In genomic region chr3:148042663-148043445, GRCh38 we compare ENCODE assay signal across 21 cellular contexts.
A peak's percentile ranks its signal among the peaks of the same experiment; 100 is the strongest.
DNase-seq lines count a peak whose midpoint lies in the region; ATAC-seq and TF ChIP-seq lines count a peak whose summit lies in the region.
"Had no signal": no experiment of that assay in that cellular context is flagged by ENCODE, and none has a peak within 500 bp of the region (broad histone marks: within the 10 kb centered on the region; RNA-seq: fewer than 3 reads in every experiment).

No MANE protein-coding gene starts in this region.

- H3K4me3 ChIP-seq in choroid plexus epithelial cell (ENCODE audit: low read depth, low read length) (no peak overlapping the region), skeletal muscle satellite cell (ENCODE audit: low read length) (no peak overlapping the region)
- H3K4me3 ChIP-seq: cardiac muscle cell, upper lobe of right lung had no signal

- H3K4me1 ChIP-seq in skeletal muscle satellite cell (ENCODE audit: control insufficient read depth, insufficient read depth, low read length) = peaks cover 21% of the 10 kb centered on the region
- H3K4me1 ChIP-seq: foreskin keratinocyte, upper lobe of right lung had no signal

- ATAC-seq in left lobe of liver = no peak
- ATAC-seq: CD8-positive, alpha-beta T cell; foreskin keratinocyte; stimulated activated naive CD8-positive, alpha-beta T cell treated with anti-CD3 and anti-CD28 coated beads, Interleukin-15, Interleukin-2, amounts not matched to agents 100 U/mL and 50 U/mL, for 24 hours; T-cell; upper lobe of right lung had no signal

- DNase-seq in NCI-H524 (lab: John Stamatoyannopoulos, UW) (peak; percentile 1 to 7), NCI-H524 treated with DMSO at 0.1 percent for 48 hours (lab: John Stamatoyannopoulos, UW) (no peak), NCI-H2081 treated with DMSO at 0.1 percent for 48 hours (lab: John Stamatoyannopoulos, UW) (peak; percentile 24), choroid plexus epithelial cell (ENCODE audit: low read depth) (peak; percentile 72), CD1c-positive myeloid dendritic cell (ENCODE audit: extremely low spot score) (no peak), left lobe of liver (ENCODE audit: low spot score) (no peak), putamen (ENCODE audit: low spot score) (no peak)
- DNase-seq: activated CD4-positive, alpha-beta memory T cell treated with anti-CD3 and anti-CD28 coated beads for 36 hours; activated naive CD4-positive, alpha-beta T cell treated with anti-CD3 and anti-CD28 coated beads, Interleukin-2, amount 50 U/mL, for 16 hours; activated T-cell treated with anti-CD3 and anti-CD28 coated beads, Interleukin-2, amount 50 U/mL, for 1 hour; CD8-positive, alpha-beta T cell; DMS79 treated with DMSO at 0.1 percent for 48 hours; foreskin keratinocyte; NCI-H1930; NCI-H526 treated with DMSO at 0.1 percent for 48 hours; RPMI8226; stimulated activated naive CD8-positive, alpha-beta T cell treated with anti-CD3 and anti-CD28 coated beads, Interleukin-15, Interleukin-2, amounts not matched to agents 100 U/mL and 50 U/mL, for 24 hours; T-cell; upper lobe of right lung had no signal

- H3K4me2 ChIP-seq in skeletal muscle satellite cell (ENCODE audit: low read length) = peak overlapping the region; percentile 58

- TF ChIP-seq CTCF in choroid plexus epithelial cell (conservative IDR thresholded peaks at IDR 0.05; ENCODE audit: low read depth, low read length) = no peak

- no peaks in the 10 kb centered on the region for H3K36me3 ChIP-seq in skeletal muscle satellite cell (ENCODE audit: insufficient read depth, low read length)
- H3K36me3 ChIP-seq: cardiac muscle cell, upper lobe of right lung had no signal

- no peaks in the 10 kb centered on the region for H3K27me3 ChIP-seq in skeletal muscle satellite cell (ENCODE audit: control insufficient read depth, insufficient read depth, low read length)
- H3K27me3 ChIP-seq: cardiac muscle cell, foreskin keratinocyte, upper lobe of right lung had no signal

- H3K9ac ChIP-seq in skeletal muscle satellite cell (ENCODE audit: low read depth, low read length) = no peak overlapping the region

- H3K9me3 ChIP-seq in skeletal muscle satellite cell (replicated peaks; ENCODE audit: low read length) = no peaks in the 10 kb centered on the region
- H3K9me3 ChIP-seq: upper lobe of right lung had no signal

Comparison
In these comparisons a context has a peak if more than half of its experiments do, and no peak if none do; other contexts are left out.
1. DNase-seq: peak in NCI-H524 (2 of 2), NCI-H2081 treated with DMSO at 0.1 percent for 48 hours (single experiment) and choroid plexus epithelial cell (single experiment); none in NCI-H524 treated with DMSO at 0.1 percent for 48 hours (single experiment), CD1c-positive myeloid dendritic cell (single experiment), left lobe of liver (single experiment) and putamen (single experiment).